ENCODE assay signal across 15 cellular contexts in the genomic region with DNA sequence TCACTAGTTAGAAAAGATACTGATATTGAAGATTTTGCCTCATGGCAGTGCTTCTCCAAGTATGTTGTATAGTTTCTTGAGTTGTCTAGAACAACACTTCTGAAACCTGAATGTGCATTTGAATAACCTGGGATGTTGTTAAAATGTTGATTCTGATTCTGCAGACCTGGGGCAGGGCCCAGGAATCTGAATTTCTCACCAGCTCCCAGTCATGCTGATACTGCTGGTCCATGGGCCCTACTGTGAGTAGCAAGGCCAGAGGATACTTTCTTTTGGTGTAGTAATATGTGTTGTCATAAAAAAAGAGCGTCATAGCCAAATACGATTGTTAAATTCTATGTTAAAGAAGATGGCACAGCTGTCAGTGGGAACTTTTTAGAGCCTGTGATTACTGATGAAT. TPM values are rescaled to one million over a fixed set of nuclear protein-coding genes. Genes with fewer than 3 reads are reported as not detected.
DNase-seq lines count a peak whose midpoint lies in the region; ATAC-seq, FAIRE-seq and TF ChIP-seq lines count a peak whose summit lies in the region.
"Had no signal": no experiment of that assay in that cellular context is flagged by ENCODE, and none has a peak within 500 bp of the region (broad histone marks: within the 10 kb centered on the region; RNA-seq: fewer than 3 reads in every experiment).

No MANE protein-coding gene starts in this region.

- POLR2A ChIA-PET in HepG2 (lab: Yijun Ruan, JAX) = no interaction called here
- POLR2A ChIA-PET in naive thymus-derived CD4-positive, alpha-beta T cell (lab: Charles Lee) = interaction anchor here (12.5 kb wide), 1 partner anchor 12 kb away, joined by 637 read pairs; no protein-coding TSS in a partner anchor

- CTCF ChIA-PET in HepG2 (lab: Yijun Ruan, JAX; ENCODE audit: low intra/inter-chr PET ratio, low total read pairs) = no interaction called here
- CTCF ChIA-PET in naive thymus-derived CD4-positive, alpha-beta T cell (lab: Charles Lee) = interaction anchor here (1.1 kb wide), 1 partner anchor 37 kb away, joined by 3 read pairs; no protein-coding TSS in a partner anchor

- peaks cover 0 to 2% (median under 1%) of the 10 kb centered on the region in 4 donors for H3K36me3 ChIP-seq in liver (ENCODE audit: control insufficient read depth in 4 of 4, insufficient read depth in 3 of 4, low read depth in 1 of 4, low read length in 3 of 4)
- H3K36me3 ChIP-seq in HepG2 (replicated peaks in 1 of 2; ENCODE audit: control insufficient read depth in 1 of 2, insufficient read depth in 2 of 2, low read length in 2 of 2) = peaks cover 3% of the 10 kb centered on the region in 2 experiments; a peak in 3 of 5 replicates
- no peaks in the 10 kb centered on the region for H3K36me3 ChIP-seq in astrocyte (ENCODE audit: insufficient read depth, low read length)
- H3K36me3 ChIP-seq in naive thymus-derived CD4-positive, alpha-beta T cell (ENCODE audit: control insufficient read depth in 2 of 3, insufficient read depth in 3 of 3, low read length in 3 of 3) = no peaks in the 10 kb centered on the region
- no peaks in the 10 kb centered on the region for H3K36me3 ChIP-seq in upper lobe of left lung

- H2AFZ ChIP-seq in HepG2 (ENCODE audit: low read length) = no peak overlapping the region
- H2AFZ ChIP-seq in astrocyte (ENCODE audit: low read depth, low read length) = no peak overlapping the region

- H3K4me1 Mint-ChIP-seq in astrocyte (ENCODE audit: low read depth, unreplicated experiment) (peaks cover 35% of the 10 kb centered on the region), osteocyte (ENCODE audit: unreplicated experiment) (peaks cover 29% of the 10 kb centered on the region)
- H3K4me1 Mint-ChIP-seq in naive thymus-derived CD4-positive, alpha-beta T cell = peaks cover 59 to 97% (median 93%) of the 10 kb centered on the region in 7 donors

- intact Hi-C loops in HepG2 (cut with micrococcal nuclease; ENCODE audit: unreplicated experiment) = no loop called here
- intact Hi-C loops in naive thymus-derived CD4-positive, alpha-beta T cell (cut with micrococcal nuclease) = loop anchor here in 1 of 2 donors (10.0 kb wide), 1 partner anchor 157 kb away; no protein-coding TSS in a partner anchor

- no peaks in the 10 kb centered on the region for H3K9me3 ChIP-seq in liver (ENCODE audit: control insufficient read depth in 4 of 4, low read length in 3 of 4)
- H3K9me3 ChIP-seq in HepG2 (ENCODE audit: low read length) = no peaks in the 10 kb centered on the region
- H3K9me3 ChIP-seq in astrocyte (ENCODE audit: insufficient read depth, low read depth, low read length) = no peaks in the 10 kb centered on the region
- no peaks in the 10 kb centered on the region for H3K9me3 ChIP-seq in naive thymus-derived CD4-positive, alpha-beta T cell (ENCODE audit: control insufficient read depth in 2 of 3, low read length in 3 of 3)
- H3K9me3 ChIP-seq in upper lobe of left lung = no peaks in the 10 kb centered on the region

- TF ChIP-seq POLR2A in HepG2 (IDR thresholded peaks at IDR 0.05; ENCODE audit: insufficient read depth in 1 of 2, low read depth in 2 of 2, low read length in 2 of 2) = no peak
- TF ChIP-seq POLR2A in upper lobe of left lung (IDR thresholded peaks at IDR 0.05) = no peak

- FAIRE-seq in HepG2 (lab: Jason Lieb, UNC) (no peak), astrocyte (lab: Jason Lieb, UNC) (no peak)
- FAIRE-seq: HTR-8/SVneo, keratinocyte, TTC549 had no signal

- H3K27ac Mint-ChIP-seq in astrocyte (ENCODE audit: unreplicated experiment) (no peak overlapping the region), osteocyte (ENCODE audit: unreplicated experiment) (no peak overlapping the region)
- H3K27ac Mint-ChIP-seq in naive thymus-derived CD4-positive, alpha-beta T cell = peak overlapping the region; percentile 93 to 100 (median 98)

- H3K4me2 ChIP-seq in HepG2 (ENCODE audit: low read depth, low read length) (no peak overlapping the region), astrocyte (ENCODE audit: low read length) (peak overlapping the region; percentile 27)

- in situ Hi-C loops in HepG2 (cut with HindIII; ENCODE audit: extremely low pct_ligation_motif_present, low pct_unique_long_range_greater_than_20kb) = no loop called here

- H3K9ac ChIP-seq in liver (ENCODE audit: low read depth in 1 of 2, low read length in 2 of 2) (peak overlapping the region in 1 of 2 donors; percentile 64), HepG2 (ENCODE audit: insufficient read depth, low read depth, low read length) (no peak overlapping the region), astrocyte (ENCODE audit: low read length) (no peak overlapping the region)

- no TSS peak for BruUV-seq in HepG2 (replicated peaks; lab: Mats Ljungman, UMichigan)

- no peak for TF ChIP-seq EP300 in HepG2 (IDR thresholded peaks at IDR 0.05; ENCODE audit: low read depth in 2 of 2, low read length in 2 of 2)
- TF ChIP-seq EP300 in HepG2 (CRISPR knock-in tag; IDR thresholded peaks at IDR 0.05; ENCODE audit: borderline replicate concordance) = no peak
- no peak for TF ChIP-seq EP300 in upper lobe of left lung (IDR thresholded peaks at IDR 0.05)

- H3K27me3 Mint-ChIP-seq in astrocyte (ENCODE audit: low read depth, unreplicated experiment) (no peaks in the 10 kb centered on the region), osteocyte (ENCODE audit: unreplicated experiment) (no peaks in the 10 kb centered on the region)
- peaks cover 0 to 3% (median 0%) of the 10 kb centered on the region in 5 donors for H3K27me3 Mint-ChIP-seq in naive thymus-derived CD4-positive, alpha-beta T cell

- H3K79me2 ChIP-seq in HepG2 (ENCODE audit: insufficient read depth, low read length) (peaks cover 5% of the 10 kb centered on the region), astrocyte (ENCODE audit: insufficient read depth, low read length) (no peaks in the 10 kb centered on the region)

- H3K4me1 ChIP-seq in liver (ENCODE audit: control insufficient read depth in 4 of 4, insufficient read depth in 4 of 4, low read length in 3 of 4) (peaks cover 13 to 51% (median 36%) of the 10 kb centered on the region in 4 donors), HepG2 (ENCODE audit: insufficient read depth, low read length) (peaks cover 51% of the 10 kb centered on the region), astrocyte (ENCODE audit: insufficient read depth, low read length) (peaks cover 25% of the 10 kb centered on the region), upper lobe of left lung (peaks cover 47 to 66% (median 58%) of the 10 kb centered on the region in 4 donors)
- H3K4me1 ChIP-seq in naive thymus-derived CD4-positive, alpha-beta T cell (ENCODE audit: control insufficient read depth in 2 of 2, insufficient read depth in 2 of 2, low read length in 2 of 2) = peaks cover 80 to 83% of the 10 kb centered on the region in 2 donors

- H3K27ac ChIP-seq in liver (ENCODE audit: low read depth in 1 of 2, low read length in 2 of 2) = peak overlapping the region; percentile 64 to 69
- no peak overlapping the region for H3K27ac ChIP-seq in HepG2 (ENCODE audit: extremely low read length, insufficient read depth, low read length)
- H3K27ac ChIP-seq in astrocyte (ENCODE audit: low read depth, low read length) = no peak overlapping the region
- H3K27ac ChIP-seq in naive thymus-derived CD4-positive, alpha-beta T cell (ENCODE audit: low read depth, low read length) = peak overlapping the region; percentile 89
- peak overlapping the region; percentile 47 to 79 (median 67) for H3K27ac ChIP-seq in upper lobe of left lung

- peaks cover 3% of the 10 kb centered on the region; the same call in 1 of the 2 replicates for H4K20me1 ChIP-seq in HepG2 (ENCODE audit: insufficient read depth, low read length)
- no peaks in the 10 kb centered on the region for H4K20me1 ChIP-seq in astrocyte (ENCODE audit: insufficient read depth, low read length)

- no peak for DNase-seq in HepG2 (ENCODE audit: low spot score)
- no peak for DNase-seq in astrocyte (ENCODE audit: low read depth)
- DNase-seq in naive thymus-derived CD4-positive, alpha-beta T cell = peak in 1 of 9 donors; percentile 13
- DNase-seq in upper lobe of left lung = no peak
- no peak for DNase-seq in osteocyte (ENCODE audit: extremely low spot score, unreplicated experiment)
- no peak for DNase-seq in omental fat pad (ENCODE audit: low spot score)
- DNase-seq: amniotic stem cell, COR-L47, NCI-H1694 treated with DMSO at 0.1 percent for 48 hours had no signal

- ATAC-seq in HepG2 (no peak), upper lobe of left lung (ENCODE audit: low FRiP score in 2 of 2) (no peak), GM18873 (IDR thresholded peaks at IDR 0.05; ENCODE audit: low FRiP score, unreplicated experiment) (no peak), omental fat pad (ENCODE audit: low FRiP score) (no peak)
- ATAC-seq in naive thymus-derived CD4-positive, alpha-beta T cell = no peak
- ATAC-seq: esophagus mucosa had no signal

- TF ChIP-seq RAD21 in liver (IDR thresholded peaks at IDR 0.05) = no peak
- TF ChIP-seq RAD21 in HepG2 (CRISPR knock-in tag; IDR thresholded peaks at IDR 0.05) = no peak

- no peak overlapping the region for H3K4me3 Mint-ChIP-seq in astrocyte (ENCODE audit: unreplicated experiment)
- H3K4me3 Mint-ChIP-seq in naive thymus-derived CD4-positive, alpha-beta T cell = peak overlapping the region; percentile 71 to 96 (median 89)
- no peak overlapping the region for H3K4me3 Mint-ChIP-seq in osteocyte (ENCODE audit: unreplicated experiment)

- TF ChIP-seq CTCF in liver (IDR thresholded peaks at IDR 0.05; ENCODE audit: low read depth, low read length, missing input control) (no peak), HepG2 (CRISPR knock-in tag; IDR thresholded peaks at IDR 0.05) (no peak), astrocyte (IDR thresholded peaks at IDR 0.05; ENCODE audit: insufficient read depth, low read depth, low read length) (no peak), upper lobe of left lung (IDR thresholded peaks at IDR 0.05) (no peak), osteocyte (IDR thresholded peaks at IDR 0.05) (no peak), omental fat pad (IDR thresholded peaks at IDR 0.05) (no peak)

- no peaks in the 10 kb centered on the region for H3K9me3 Mint-ChIP-seq in astrocyte (ENCODE audit: unreplicated experiment)
- H3K9me3 Mint-ChIP-seq in naive thymus-derived CD4-positive, alpha-beta T cell = peaks cover 0 to 5% (median 0%) of the 10 kb centered on the region in 11 donors
- H3K9me3 Mint-ChIP-seq in osteocyte (ENCODE audit: unreplicated experiment) = no peaks in the 10 kb centered on the region

- no peak overlapping the region for H3K4me3 ChIP-seq in liver (ENCODE audit: low read depth in 1 of 3, low read length in 3 of 3)
- no peak overlapping the region for H3K4me3 ChIP-seq in HepG2 (replicated peaks in 1 of 3; ENCODE audit: insufficient read depth in 1 of 3, low read depth in 2 of 3, low read length in 3 of 3)
- no peak overlapping the region for H3K4me3 ChIP-seq in astrocyte (ENCODE audit: insufficient read depth, low read depth, low read length)
- peak overlapping the region; percentile 74 for H3K4me3 ChIP-seq in naive thymus-derived CD4-positive, alpha-beta T cell (ENCODE audit: low read length)
- H3K4me3 ChIP-seq in upper lobe of left lung = peak overlapping the region in 2 of 4 donors; percentile 3 to 31

- H3K27me3 ChIP-seq in liver (ENCODE audit: control insufficient read depth in 4 of 4, insufficient read depth in 4 of 4, low read length in 3 of 4) (no peaks in the 10 kb centered on the region), HepG2 (ENCODE audit: control insufficient read depth in 1 of 2, insufficient read depth in 2 of 2, low read length in 2 of 2) (no peaks in the 10 kb centered on the region), astrocyte (ENCODE audit: insufficient read depth, low read length) (no peaks in the 10 kb centered on the region), upper lobe of left lung (no peaks in the 10 kb centered on the region)
- no peaks in the 10 kb centered on the region for H3K27me3 ChIP-seq in naive thymus-derived CD4-positive, alpha-beta T cell (ENCODE audit: control insufficient read depth in 2 of 2, insufficient read depth in 2 of 2, low read length in 2 of 2)

- 91% methylated on average over 2 of the region's 2 CpGs for WGBS in liver
- 100% methylated on average over 2 of the region's 2 CpGs for WGBS in HepG2 (ENCODE audit: low lambda C conversion rate)
- WGBS in upper lobe of left lung, 2 donors = 80 to 89% methylated on average over 2 of the region's 2 CpGs

- H3K36me3 Mint-ChIP-seq in astrocyte (ENCODE audit: low read depth, unreplicated experiment) (no peaks in the 10 kb centered on the region), osteocyte (ENCODE audit: unreplicated experiment) (no peaks in the 10 kb centered on the region)
- H3K36me3 Mint-ChIP-seq in naive thymus-derived CD4-positive, alpha-beta T cell = peaks cover 0 to 25% (median 0%) of the 10 kb centered on the region in 5 donors

RNA-seq across cellular contexts. Expression of a gene that starts 41.6 kb away (rescaled TPM):
- total RNA-seq in liver (under 1 TPM in 1 of 2 donors, not detected in 1; 0.25 TPM), HepG2 (2016; rRNA removed; fragmentation: Illumina TruSeq; extraction: Trizol) (not detected in 2 replicates), astrocyte (not detected in 2 replicates), upper lobe of left lung (under 1 TPM in 2 of 6 donors, not detected in 4; 0.30 to 0.39 TPM), osteocyte (not detected in 2 replicates), omental fat pad (under 1 TPM in 3 of 4 donors, not detected in 1; 0.48 to 0.79 (median 0.69) TPM)
- polyA plus RNA-seq in liver (under 1 TPM; 0.10 to 0.19 TPM), HepG2 (2011; rRNA removed) (not detected in 2 replicates)
- not detected in 2 replicates for total RNA-seq in HepG2 (2016; cell fraction: cytosol; rRNA removed; fragmentation: Illumina TruSeq; extraction: Trizol; ENCODE audit: low read depth)
- not detected in 2 replicates for total RNA-seq in HepG2 (2016; cell fraction: insoluble cytoplasmic fraction; rRNA removed; fragmentation: Illumina TruSeq; extraction: Trizol)
- not detected in 2 replicates for total RNA-seq in HepG2 (2016; cell fraction: membrane; rRNA removed; fragmentation: Illumina TruSeq; extraction: Trizol)
- not detected in 2 replicates for total RNA-seq in HepG2 (2016; cell fraction: nucleus; rRNA removed; fragmentation: Illumina TruSeq; extraction: Trizol)
- not detected in 2 replicates for polyA plus RNA-seq in HepG2 (2011; cell fraction: cytosol; rRNA removed)
- not detected in 2 replicates for polyA plus RNA-seq in HepG2 (2011; cell fraction: nucleus; rRNA removed)
- not detected in 2 replicates for polyA plus RNA-seq in HepG2 (2012)
- not detected in 2 replicates for polyA plus RNA-seq in HepG2 (2016; cell fraction: cytosol; fragmentation: Illumina TruSeq; extraction: Trizol; ENCODE audit: low read depth)
- not detected in 2 replicates for polyA plus RNA-seq in HepG2 (2016; cell fraction: insoluble cytoplasmic fraction; fragmentation: Illumina TruSeq; extraction: Trizol; ENCODE audit: low read depth)
- polyA plus RNA-seq in HepG2 (2016; cell fraction: membrane; fragmentation: Illumina TruSeq; extraction: Trizol; ENCODE audit: low read depth) = not detected in 2 replicates
- polyA plus RNA-seq in HepG2 (2016; cell fraction: nucleus; fragmentation: Illumina TruSeq; extraction: Trizol; ENCODE audit: insufficient read depth, low read depth) = not detected in 2 replicates
- not detected in 2 replicates for polyA minus RNA-seq in HepG2 (2011; rRNA and poly(A)+ RNA removed; ENCODE audit: low replicate concordance)
- polyA minus RNA-seq in HepG2 (2011; cell fraction: cytosol; rRNA and poly(A)+ RNA removed) = not detected in 2 replicates
- polyA minus RNA-seq in HepG2 (2011; cell fraction: nucleus; rRNA and poly(A)+ RNA removed) = not detected in 2 replicates
- under 1 TPM in 1 of 5 experiments, not detected in 4; 0.19 TPM for total RNA-seq in naive thymus-derived CD4-positive, alpha-beta T cell
- not detected for polyA plus RNA-seq in naive thymus-derived CD4-positive, alpha-beta T cell
- total RNA-seq: esophagus mucosa had no signal
- polyA plus RNA-seq: keratinocyte had no signal

Comparison
In these comparisons a context has a peak if more than half of its experiments do, and no peak if none do; other contexts are left out.
1. H3K27ac ChIP-seq: peak in liver (2 of 2), naive thymus-derived CD4-positive, alpha-beta T cell (single experiment) and upper lobe of left lung (4 of 4); none in HepG2 (single experiment) and astrocyte (single experiment).
2. H3K27ac Mint-ChIP-seq: peak in naive thymus-derived CD4-positive, alpha-beta T cell (9 of 9); none in astrocyte (single experiment) and osteocyte (single experiment).
3. H3K4me3 Mint-ChIP-seq: peak in naive thymus-derived CD4-positive, alpha-beta T cell (10 of 10); none in astrocyte (single experiment) and osteocyte (single experiment).